21 cellular contexts compared by ENCODE assay signal in genomic region chr7:106646256-106646655, GRCh38. TPM values are rescaled to one million over a fixed set of nuclear protein-coding genes. Genes with fewer than 3 reads are reported as not detected.
A peak's percentile ranks its signal among the peaks of the same experiment; 100 is the strongest.
DNase-seq lines count a peak whose midpoint lies in the region; ATAC-seq, FAIRE-seq and TF ChIP-seq lines count a peak whose summit lies in the region.
"Had no signal": no experiment of that assay in that cellular context is flagged by ENCODE, and none has a peak within 500 bp of the region (broad histone marks: within the 10 kb centered on the region; RNA-seq: fewer than 3 reads in every experiment).

No MANE protein-coding gene starts in this region.

- H3K9ac ChIP-seq in mammary epithelial cell (ENCODE audit: insufficient read depth, low read length) = no peak overlapping the region
- H3K9ac ChIP-seq in K562 (ENCODE audit: insufficient read depth in 1 of 2, low read depth in 2 of 2, low read length in 2 of 2) = no peak overlapping the region
- H3K9ac ChIP-seq: BLaER1 treated with 17β-estradiol and CSF1 and Interleukin-3, amounts not matched to agents 10 nM and 100 nM had no signal

- CTCF ChIA-PET in mammary epithelial cell (lab: Charles Lee; ENCODE audit: low non-redundant PET) = interaction anchor here (0.7 kb wide), 1 partner anchor 105 kb away, joined by 3 read pairs; no protein-coding TSS in a partner anchor
- CTCF ChIA-PET in K562 (lab: Yijun Ruan, JAX; ENCODE audit: low intra/inter-chr PET ratio) = no interaction called here

- H3K4me3 ChIP-seq in mammary epithelial cell (replicated peaks in 1 of 3; ENCODE audit: insufficient read depth in 1 of 3, low read depth in 2 of 3, low read length in 3 of 3) (no peak overlapping the region), breast epithelium (no peak overlapping the region), K562 (no peak overlapping the region), epithelial cell of esophagus (ENCODE audit: low read length) (no peak overlapping the region)
- H3K4me3 ChIP-seq: A549; BLaER1 treated with 17β-estradiol and CSF1 and Interleukin-3, amounts not matched to agents 10 nM and 100 nM had no signal

- H3K9me3 ChIP-seq in mammary epithelial cell (replicated peaks; ENCODE audit: insufficient read depth, low read length) (no peaks in the 10 kb centered on the region), breast epithelium (no peaks in the 10 kb centered on the region), K562 (replicated peaks; ENCODE audit: control insufficient read depth, insufficient read depth, low read depth, low read length) (0 out of 2 replicates have a peak, but pooled peaks cover 2% of the 10 kb centered on the region)
- H3K9me3 ChIP-seq: A549, Caco-2 had no signal

- H3K4me2 ChIP-seq in mammary epithelial cell (ENCODE audit: insufficient read depth, low read depth, low read length) = no peak overlapping the region
- H3K4me2 ChIP-seq in K562 (ENCODE audit: insufficient read depth, low read length) = no peak overlapping the region
- H3K4me2 ChIP-seq: A549; BLaER1 treated with 17β-estradiol and CSF1 and Interleukin-3, amounts not matched to agents 10 nM and 100 nM had no signal

- H2AFZ ChIP-seq in mammary epithelial cell (ENCODE audit: low read depth, low read length) (no peak overlapping the region), K562 (ENCODE audit: low read depth, low read length) (no peak overlapping the region)

- POLR2A ChIA-PET in K562 (lab: Yijun Ruan, JAX) = interaction anchor here (1.0 kb wide), 1 partner anchor 13 kb away, joined by 3 read pairs; no protein-coding TSS in a partner anchor

- FAIRE-seq in K562 (lab: Jason Lieb, UNC) (no peak), urothelium cell line (lab: Jason Lieb, UNC) (no peak)
- FAIRE-seq: A549, D721Med, GM12891, GM19239 had no signal

- BruUV-seq in mammary epithelial cell (replicated peaks; lab: Mats Ljungman, UMichigan) = no TSS peak
- no TSS peak for BruUV-seq in K562 (replicated peaks; lab: Mats Ljungman, UMichigan)

- H4K20me1 ChIP-seq in mammary epithelial cell (ENCODE audit: insufficient read depth, low read length) (no peaks in the 10 kb centered on the region), K562 (replicated peaks; ENCODE audit: control insufficient read depth, insufficient read depth, low read length) (no peaks in the 10 kb centered on the region)
- H4K20me1 ChIP-seq: BLaER1 treated with 17β-estradiol and CSF1 and Interleukin-3, amounts not matched to agents 10 nM and 100 nM had no signal

- in situ Hi-C loops in mammary epithelial cell (cut with MboI; ENCODE audit: low sequenced_read_pairs in 2 of 2) = no loop called here
- in situ Hi-C loops in K562 (cut with MboI) = no loop called here

- dilution Hi-C loops in mammary epithelial cell (cut with HindIII; ENCODE audit: low sequenced_read_pairs) = no loop called here

- no peaks in the 10 kb centered on the region for H3K79me2 ChIP-seq in mammary epithelial cell (ENCODE audit: insufficient read depth, low read length)
- H3K79me2 ChIP-seq in K562 (ENCODE audit: control insufficient read depth, insufficient read depth, low read length) = no peaks in the 10 kb centered on the region

- WGBS in mammary epithelial cell (ENCODE audit: low coverage, missing lambda C conversion rate) = 94% methylated on average over 1 of the region's 1 CpG
- WGBS in K562 (ENCODE audit: insufficient coverage, low coverage, missing lambda C conversion rate) = 41% methylated on average over 1 of the region's 1 CpG

- TF ChIP-seq POLR2A in breast epithelium (IDR thresholded peaks at IDR 0.05) (no peak), K562 (conservative IDR thresholded peaks at IDR 0.05) (no peak)

- TF ChIP-seq RAD21 in K562 (CRISPR knock-in tag; conservative IDR thresholded peaks at IDR 0.05 in 1 of 2, IDR thresholded peaks at IDR 0.05 in 1 of 2) = no peak

- H3K27me3 ChIP-seq in mammary epithelial cell (ENCODE audit: insufficient read depth, low read length) (no peaks in the 10 kb centered on the region), breast epithelium (no peaks in the 10 kb centered on the region), K562 (ENCODE audit: control insufficient read depth in 2 of 2, insufficient read depth in 2 of 2, low read length in 2 of 2) (no peaks in the 10 kb centered on the region)
- H3K27me3 ChIP-seq: BLaER1 treated with 17β-estradiol and CSF1 and Interleukin-3, amounts not matched to agents 10 nM and 100 nM had no signal

- TF ChIP-seq EP300 in K562 (IDR thresholded peaks at IDR 0.05; ENCODE audit: low read length) = no peak

- DNase-seq in mammary epithelial cell (peak; percentile 42), breast epithelium (ENCODE audit: low spot score in 2 of 2) (no peak), K562 (ENCODE audit: extremely low read depth in 1 of 4, low spot score in 3 of 4) (no peak), epithelial cell of esophagus (ENCODE audit: low read depth) (peak; percentile 75), head of caudate nucleus (no peak), Kasumi-1 (lab: John Stamatoyannopoulos, UW) (no peak), urothelium cell line (ENCODE audit: low spot score) (no peak)
- DNase-seq: AML-193; Caco-2; Calu3; CD4-positive, alpha-beta T cell; CD8-positive, alpha-beta T cell; DMS79 treated with DMSO at 0.1 percent for 48 hours; GF-D8 had no signal

- H3K27ac ChIP-seq in mammary epithelial cell (ENCODE audit: insufficient read depth, low read depth, low read length) (no peak overlapping the region), breast epithelium (no peak overlapping the region), K562 (ENCODE audit: extremely low read depth, low read depth, low read length) (no peak overlapping the region)
- H3K27ac ChIP-seq: 22Rv1; A549; BLaER1 treated with 17β-estradiol and CSF1 and Interleukin-3, amounts not matched to agents 10 nM and 100 nM; C4-2B had no signal

- H3K9me1 ChIP-seq in K562 (ENCODE audit: control insufficient read depth, insufficient read depth, low read length) = no peaks in the 10 kb centered on the region

- H3K36me3 ChIP-seq in mammary epithelial cell (ENCODE audit: insufficient read depth, low read length) (no peaks in the 10 kb centered on the region), breast epithelium (no peaks in the 10 kb centered on the region), K562 (ENCODE audit: control insufficient read depth, insufficient read depth, low read length) (no peaks in the 10 kb centered on the region)
- H3K36me3 ChIP-seq: BLaER1 treated with 17β-estradiol and CSF1 and Interleukin-3, amounts not matched to agents 10 nM and 100 nM had no signal

- intact Hi-C loops in mammary epithelial cell (cut with micrococcal nuclease) (no loop called here), breast epithelium (cut with DNase I; ENCODE audit: low total_unique reads) (no loop called here), K562 (cut with micrococcal nuclease) (no loop called here), head of caudate nucleus (cut with DNase I) (no loop called here)

- TF ChIP-seq CTCF in mammary epithelial cell (conservative IDR thresholded peaks at IDR 0.05 in 1 of 2, IDR thresholded peaks at IDR 0.05 in 1 of 2; ENCODE audit: extremely low read depth in 1 of 2, insufficient read depth in 1 of 2, low read depth in 1 of 2, low read length in 2 of 2) = no peak
- no peak for TF ChIP-seq CTCF in breast epithelium (IDR thresholded peaks at IDR 0.05)
- TF ChIP-seq CTCF in K562 (IDR thresholded peaks at IDR 0.05 in 2 of 3, conservative IDR thresholded peaks at IDR 0.05 in 1 of 3; ENCODE audit: insufficient read depth in 2 of 3, low read depth in 1 of 3, low read length in 3 of 3) = no peak
- no peak for TF ChIP-seq CTCF in epithelial cell of esophagus (IDR thresholded peaks at IDR 0.05; ENCODE audit: insufficient read depth, low read depth, low read length, missing control alignments)

- H3K4me1 ChIP-seq in mammary epithelial cell (ENCODE audit: insufficient read depth, low read length) (no peaks in the 10 kb centered on the region), breast epithelium (no peaks in the 10 kb centered on the region), K562 (replicated peaks in 1 of 2; ENCODE audit: control insufficient read depth in 2 of 2, insufficient read depth in 2 of 2, low read length in 2 of 2) (no peaks in the 10 kb centered on the region; a peak in 1 of 5 replicates)
- H3K4me1 ChIP-seq: A549, Caco-2 had no signal

- no peak for ATAC-seq in K562
- ATAC-seq: A549; CD8-positive, alpha-beta T cell had no signal

TF ChIP-seq in K562, 482 proteins besides CTCF, POLR2A, EP300 and RAD21 (continues in another document):
- TF ChIP-seq POLR2H (tag; IDR thresholded peaks at IDR 0.05; ENCODE audit: low read depth) = 0 out of 2 replicates have a peak, but pooled peaks have one; percentile 16
- TF ChIP-seq MEIS2 (IDR thresholded peaks at IDR 0.05; ENCODE audit: partially characterized antibody) = peak; percentile 50
- TF ChIP-seq MYBL2 (IDR thresholded peaks at IDR 0.05; ENCODE audit: low read depth) = no peak
- TF ChIP-seq MYBL2 (CRISPR knock-in tag; IDR thresholded peaks at IDR 0.05; ENCODE audit: borderline replicate concordance) = no peak
- no peak for TF ChIP-seq ZNF57 (CRISPR knock-in tag; IDR thresholded peaks at IDR 0.05)

RNA-seq across cellular contexts. Expression of gene CCDC71L, which starts 14.7 kb away (rescaled TPM):
- total RNA-seq in mammary epithelial cell = 10 to 100 TPM; 32.2 to 37.8 TPM
- polyA plus RNA-seq in mammary epithelial cell = 14.0 TPM
- polyA minus RNA-seq in mammary epithelial cell = 15.1 TPM
- 10 to 100 TPM; 29.9 to 69.4 (median 59.0) TPM for total RNA-seq in breast epithelium
- total RNA-seq in K562 (2011; cell fraction: chromatin; rRNA removed; ENCODE audit: low replicate concordance) = 17.4 and 20.0 TPM in 2 replicates
- total RNA-seq in K562 (2011; cell fraction: nucleolus; rRNA removed) = 19.7 and 20.5 TPM in 2 replicates
- total RNA-seq in K562 (2011; cell fraction: nucleoplasm; rRNA removed) = 23.1 and 28.9 TPM in 2 replicates
- total RNA-seq in K562 (2014; rRNA removed) = 78.7 and 83.9 TPM in 2 replicates
- 26.2 and 32.8 TPM in 2 replicates for total RNA-seq in K562 (2014; rRNA removed; fragmentation: Illumina TruSeq; extraction: Trizol)
- total RNA-seq in K562 (2015; rRNA removed; fragmentation: Illumina TruSeq; extraction: Trizol) = 21.3 and 22.2 TPM in 2 replicates
- total RNA-seq in K562 (2021) = 96.1 and 108 TPM in 2 replicates
- polyA plus RNA-seq in K562 (2011; rRNA removed) = 16.0 and 25.4 TPM in 2 replicates
- 20.8 and 43.7 TPM in 2 replicates for polyA plus RNA-seq in K562 (2011; cell fraction: cytosol; rRNA removed)
- polyA plus RNA-seq in K562 (2011; cell fraction: nucleus; rRNA removed) = 17.5 and 23.9 TPM in 2 replicates
- polyA plus RNA-seq in K562 (2012) = 59.3 and 80.9 TPM in 2 replicates
- 23.2 and 39.7 TPM in 2 replicates for polyA plus RNA-seq in K562 (2014; fragmentation: Illumina TruSeq; extraction: Trizol)
- polyA plus RNA-seq in K562 (2014; fragmentation: Nextera tagmentation; extraction: Ambion mirVana) = 1 to 10 TPM; 5.7 to 7.7 TPM
- polyA plus RNA-seq in K562 (2014; rRNA removed) = 59.1 and 61.3 TPM in 2 replicates
- 11.8 and 13.3 TPM in 2 replicates for polyA minus RNA-seq in K562 (2011; rRNA and poly(A)+ RNA removed)
- polyA minus RNA-seq in K562 (2011; cell fraction: cytosol; rRNA and poly(A)+ RNA removed) = 14.5 and 18.4 TPM in 2 replicates
- polyA minus RNA-seq in K562 (2011; cell fraction: nucleus; rRNA and poly(A)+ RNA removed) = 16.4 and 23.1 TPM in 2 replicates

Comparison
In these comparisons a context has a peak if more than half of its experiments do, and no peak if none do; other contexts are left out.
1. DNase-seq: peak in mammary epithelial cell (single experiment) and epithelial cell of esophagus (single experiment); none in breast epithelium (0 of 2), K562 (0 of 4), head of caudate nucleus (0 of 42), Kasumi-1 (0 of 2) and urothelium cell line (single experiment).